8 cellular contexts compared by ENCODE assay signal in genomic region chr11:75350743-75351540, GRCh38. TPM values are rescaled to one million over a fixed set of nuclear protein-coding genes. Genes with fewer than 3 reads are reported as not detected.
DNase-seq lines count a peak whose midpoint lies in the region; ATAC-seq and TF ChIP-seq lines count a peak whose summit lies in the region.

No MANE protein-coding gene starts in this region.

- intact Hi-C loops in ovary (cut with DNase I): no loop called here

- H3K27me3 ChIP-seq in foreskin keratinocyte: no peaks in the 10 kb centered on the region
- no peaks in the 10 kb centered on the region for H3K27me3 ChIP-seq in ovary

- DNase-seq in NOMO-1 treated with dmso at 0.1 percent for 144 hours (lab: John Stamatoyannopoulos, UW; ENCODE audit: unreplicated experiment) (peak; percentile 19), foreskin keratinocyte (no peak), ovary (peak; percentile 40 to 71 (median 55)), globus pallidus (ENCODE audit: low spot score) (no peak)
- DNase-seq in activated effector memory CD4-positive, alpha-beta T cell treated with anti-CD3 and anti-CD28 coated beads, Interleukin-2, amount 50 U/mL, for 16 hours: peak; percentile 77

- no peaks in the 10 kb centered on the region for H3K9me3 ChIP-seq in ovary

- ATAC-seq in foreskin keratinocyte (peak; percentile 50), HG02870 (IDR thresholded peaks at IDR 0.05; ENCODE audit: unreplicated experiment) (no peak), GM19351 (IDR thresholded peaks at IDR 0.05; ENCODE audit: unreplicated experiment) (no peak)

- TF ChIP-seq CTCF in GM12873 (IDR thresholded peaks at IDR 0.05; ENCODE audit: insufficient read depth, low read depth, low read length, missing control alignments) (peak; percentile 30), foreskin keratinocyte (conservative IDR thresholded peaks at IDR 0.05) (no peak), ovary (IDR thresholded peaks at IDR 0.05) (no peak)

- H3K4me1 ChIP-seq in foreskin keratinocyte: no peaks in the 10 kb centered on the region
- peaks cover 30% of the 10 kb centered on the region for H3K4me1 ChIP-seq in ovary (ENCODE audit: insufficient read depth)

- H3K4me3 ChIP-seq in ovary: peak overlapping the region; percentile 86

- no peak for TF ChIP-seq EP300 in ovary (IDR thresholded peaks at IDR 0.05)

- no peak for TF ChIP-seq POLR2A in ovary (IDR thresholded peaks at IDR 0.05)

- 6 to 10% (median 9%) methylated on average over 35 to 47 of the region's 47 CpGs for WGBS in ovary, 3 donors

- no peak overlapping the region for H3K27ac ChIP-seq in foreskin keratinocyte
- peak overlapping the region; percentile 58 to 72 for H3K27ac ChIP-seq in ovary

- no peaks in the 10 kb centered on the region for H3K36me3 ChIP-seq in ovary

RNA-seq across cellular contexts. Expression of gene ARRB1, which starts 0.5 kb away (rescaled TPM):
- total RNA-seq in foreskin keratinocyte (1.9 and 3.5 TPM in 2 replicates), ovary (10 to 100 TPM; 16.5 to 68.0 (median 30.6) TPM)
- polyA plus RNA-seq in foreskin keratinocyte (1.2 and 2.3 TPM in 2 replicates), ovary (10 to 100 TPM; 15.2 to 27.2 TPM)

RNA-seq across cellular contexts. Expression of gene RPS3, which starts 48.4 kb away (rescaled TPM):
- 2,535 and 3,000 TPM in 2 replicates for total RNA-seq in foreskin keratinocyte
- 4,692 and 4,741 TPM in 2 replicates for polyA plus RNA-seq in foreskin keratinocyte
- total RNA-seq in ovary: 1,000 to 10,000 TPM; 4,127 to 7,276 (median 5,342) TPM
- polyA plus RNA-seq in ovary: 1,000 to 10,000 TPM; 3,268 to 7,073 TPM

Comparison
In these comparisons a context has a peak if more than half of its experiments do, and no peak if none do; other contexts are left out.
1. DNase-seq: peak in NOMO-1 treated with dmso at 0.1 percent for 144 hours (single experiment), activated effector memory CD4-positive, alpha-beta T cell treated with anti-CD3 and anti-CD28 coated beads, Interleukin-2, amount 50 U/mL, for 16 hours (single experiment) and ovary (5 of 5); none in foreskin keratinocyte (0 of 2) and globus pallidus (single experiment).